Comparison of ENCODE assay signal across 19 cellular contexts in genomic region chr1:92948071-92948470, GRCh38.
"Had no signal": no experiment of that assay in that cellular context is flagged by ENCODE, and none has a peak within 500 bp of the region (broad histone marks: within the 10 kb centered on the region; RNA-seq: fewer than 3 reads in every experiment).

No MANE protein-coding gene starts in this region.

- ATAC-seq: esophagus mucosa; heart left ventricle; naive thymus-derived CD8-positive, alpha-beta T cell; psoas muscle; right lobe of liver; stimulated activated effector memory CD8-positive, alpha-beta T cell treated with anti-CD3 and anti-CD28 coated beads, Interleukin-12 subunit alpha, Interleukin-12 subunit beta, amount 100 ng/mL, for 72 hours; stimulated activated naive CD8-positive, alpha-beta T cell treated with anti-CD3 and anti-CD28 coated beads, Interleukin-15, amount 100 ng/mL, for 72 hours had no signal

- H3K36me3 Mint-ChIP-seq: stimulated activated effector memory CD8-positive, alpha-beta T cell treated with anti-CD3 and anti-CD28 coated beads, Interleukin-12 subunit alpha, Interleukin-12 subunit beta, amount 100 ng/mL, for 72 hours had no signal

- H3K9me3 ChIP-seq: heart left ventricle, left ventricle myocardium inferior, neutrophil, right lobe of liver had no signal

- H3K36me3 ChIP-seq: heart left ventricle, left ventricle myocardium inferior, neutrophil, right lobe of liver had no signal

- H3K9me3 Mint-ChIP-seq: naive thymus-derived CD8-positive, alpha-beta T cell; stimulated activated effector memory CD8-positive, alpha-beta T cell treated with anti-CD3 and anti-CD28 coated beads, Interleukin-12 subunit alpha, Interleukin-12 subunit beta, amount 100 ng/mL, for 72 hours; stimulated activated naive CD8-positive, alpha-beta T cell treated with anti-CD3 and anti-CD28 coated beads, Interleukin-15, amount 100 ng/mL, for 72 hours had no signal

- H3K4me3 Mint-ChIP-seq: stimulated activated effector memory CD8-positive, alpha-beta T cell treated with anti-CD3 and anti-CD28 coated beads, Interleukin-12 subunit alpha, Interleukin-12 subunit beta, amount 100 ng/mL, for 72 hours; stimulated activated naive CD8-positive, alpha-beta T cell treated with anti-CD3 and anti-CD28 coated beads, Interleukin-15, amount 100 ng/mL, for 72 hours had no signal

- H3K27me3 ChIP-seq: heart left ventricle, neutrophil, right lobe of liver had no signal

- H3K27ac Mint-ChIP-seq: stimulated activated effector memory CD8-positive, alpha-beta T cell treated with anti-CD3 and anti-CD28 coated beads, Interleukin-12 subunit alpha, Interleukin-12 subunit beta, amount 100 ng/mL, for 72 hours; stimulated activated naive CD8-positive, alpha-beta T cell treated with anti-CD3 and anti-CD28 coated beads, Interleukin-15, amount 100 ng/mL, for 72 hours had no signal

- H3K27me3 Mint-ChIP-seq: naive thymus-derived CD8-positive, alpha-beta T cell; stimulated activated naive CD8-positive, alpha-beta T cell treated with anti-CD3 and anti-CD28 coated beads, Interleukin-15, amount 100 ng/mL, for 72 hours had no signal

- H3K27ac ChIP-seq: coronary artery, heart left ventricle, left ventricle myocardium inferior, neutrophil, psoas muscle, right lobe of liver had no signal

- DNase-seq: effector CD8-positive, alpha-beta T cell; heart left ventricle; hypothalamus; islet precursor cell; left ventricle myocardium inferior; naive thymus-derived CD8-positive, alpha-beta T cell; psoas muscle; retina; right lobe of liver; stimulated activated CD4-positive, alpha-beta T cell treated with anti-CD3 and anti-CD28 coated beads, Interleukin-4, amount 100 ng/mL, for 1 hour; stimulated activated CD8-positive, alpha-beta memory T cell treated with anti-CD3 and anti-CD28 coated beads, Interleukin-4, amount 100 ng/mL, for 48 hours; stimulated activated naive CD8-positive, alpha-beta T cell treated with anti-CD3 and anti-CD28 coated beads, Interleukin-15, amount 100 ng/mL, for 72 hours; trophoblast cell had no signal

- FAIRE-seq: frontal cortex had no signal

- H3K4me3 ChIP-seq: coronary artery, heart left ventricle, left ventricle myocardium inferior, lung, psoas muscle, right lobe of liver had no signal
